ENCODE assay signal across 21 cellular contexts in genomic region chr6:22755605-22756004, GRCh38.
"Had no signal": no experiment of that assay in that cellular context is flagged by ENCODE, and none has a peak within 500 bp of the region (broad histone marks: within the 10 kb centered on the region; RNA-seq: fewer than 3 reads in every experiment).

No MANE protein-coding gene starts in this region.

- H3K9me3 ChIP-seq: gastrocnemius medialis, lower lobe of right lung, right lobe of liver, stomach, thyroid gland had no signal

- H3K4me3 ChIP-seq: coronary artery, gastrocnemius medialis, lower lobe of right lung, right lobe of liver, stomach, thyroid gland had no signal

- H3K27ac ChIP-seq: coronary artery, gastrocnemius medialis, lower lobe of right lung, parathyroid adenoma, right lobe of liver, stomach, thyroid gland had no signal

- H3K4me1 Mint-ChIP-seq: memory B cell, natural killer cell had no signal

- H3K9ac ChIP-seq: parathyroid adenoma had no signal

- H3K36me3 ChIP-seq: gastrocnemius medialis, lower lobe of right lung, right lobe of liver, stomach, thyroid gland had no signal

- DNase-seq: effector memory CD8-positive, alpha-beta T cell; gastrocnemius medialis; head of caudate nucleus; left ventricle myocardium superior; lower lobe of right lung; natural killer cell; right lobe of liver; small intestine; stimulated activated CD4-positive, alpha-beta T cell treated with anti-CD3 and anti-CD28 coated beads, Interleukin-12 subunit alpha, Interleukin-12 subunit beta, amount 100 ng/mL, for 4 hours; stimulated activated CD4-positive, alpha-beta T cell treated with anti-CD3 and anti-CD28 coated beads, Interleukin-1b, Interleukin-23, amount 100 ng/mL, for 48 hours; stimulated activated CD4-positive, alpha-beta T cell treated with anti-CD3 and anti-CD28 coated beads, Interleukin-4, amount 100 ng/mL, for 1 hour; stimulated activated CD8-positive, alpha-beta memory T cell treated with anti-CD3 and anti-CD28 coated beads, Interleukin-4, amount 100 ng/mL, for 48 hours; stimulated activated naive CD4-positive, alpha-beta T cell treated with Interleukin-2 at 50 U/mL for 16 hours; stomach; thyroid gland; trophoblast cell had no signal

- H3K36me3 Mint-ChIP-seq: memory B cell, natural killer cell had no signal

- H3K4me1 ChIP-seq: gastrocnemius medialis, lower lobe of right lung, parathyroid adenoma, right lobe of liver, stomach had no signal

- ATAC-seq: effector memory CD8-positive, alpha-beta T cell; esophagus mucosa; gastrocnemius medialis; left ventricle myocardium superior; lower lobe of right lung; natural killer cell; right lobe of liver had no signal

- H3K27me3 Mint-ChIP-seq: effector memory CD8-positive, alpha-beta T cell; memory B cell; progenitor cell of endocrine pancreas had no signal

- H3K79me2 ChIP-seq: parathyroid adenoma had no signal

- H3K27me3 ChIP-seq: gastrocnemius medialis, right lobe of liver, stomach, thyroid gland had no signal

- H2AFZ ChIP-seq: parathyroid adenoma had no signal

- H3K27ac Mint-ChIP-seq: effector memory CD8-positive, alpha-beta T cell; memory B cell; natural killer cell; progenitor cell of endocrine pancreas had no signal

- H3K4me3 Mint-ChIP-seq: effector memory CD8-positive, alpha-beta T cell; memory B cell; natural killer cell had no signal
